Comparison of ENCODE assay signal across 19 cellular contexts in genomic region chr7:76371396-76371795, GRCh38. TPM values are rescaled to one million over a fixed set of nuclear protein-coding genes. Genes with fewer than 3 reads are reported as not detected.
DNase-seq lines count a peak whose midpoint lies in the region; ATAC-seq and TF ChIP-seq lines count a peak whose summit lies in the region.
"Had no signal": no experiment of that assay in that cellular context is flagged by ENCODE, and none has a peak within 500 bp of the region (broad histone marks: within the 10 kb centered on the region; RNA-seq: fewer than 3 reads in every experiment).

No MANE protein-coding gene starts in this region.

- ATAC-seq in left ventricle myocardium superior (no peak), Right ventricle myocardium inferior (no peak), esophagus mucosa (no peak)
- ATAC-seq: GM23338, HCT116 had no signal

- H4K8ac ChIP-seq in mesenchymal stem cell (ENCODE audit: low read length) = no peak overlapping the region

- H3K23ac ChIP-seq in mesenchymal stem cell (ENCODE audit: low read length in 2 of 2) = no peak overlapping the region

- H2BK15ac ChIP-seq in mesenchymal stem cell (ENCODE audit: low read depth, poor library complexity, severe bottlenecking) = no peak overlapping the region

- peak overlapping the region; percentile 27 for H2AK5ac ChIP-seq in mesenchymal stem cell (ENCODE audit: low read length, severe bottlenecking)

- no peak overlapping the region for H3K4me2 ChIP-seq in mesenchymal stem cell (ENCODE audit: low read length, poor library complexity, severe bottlenecking)
- H3K4me2 ChIP-seq: GM23338 had no signal

- H3K9me3 ChIP-seq in mesenchymal stem cell (ENCODE audit: control insufficient read depth, low read length) (no peaks in the 10 kb centered on the region), spleen (no peaks in the 10 kb centered on the region)
- H3K9me3 ChIP-seq: BE2C, Caco-2 had no signal

- H3K27me3 ChIP-seq in mesenchymal stem cell (ENCODE audit: control insufficient read depth in 1 of 2, insufficient read depth in 1 of 2, low read length in 2 of 2) (peaks cover 0 to 4% of the 10 kb centered on the region in 2 experiments), spleen (replicated peaks in 1 of 7) (no peaks in the 10 kb centered on the region)
- H3K27me3 ChIP-seq: BE2C had no signal

- intact Hi-C loops in left ventricle myocardium superior (cut with micrococcal nuclease) = no loop called here
- intact Hi-C loops in Right ventricle myocardium inferior (cut with DNase I) = no loop called here
- intact Hi-C loops in spleen (cut with DNase I; ENCODE audit: low total_unique reads) = no loop called here

- H2AFZ ChIP-seq in mesenchymal stem cell (ENCODE audit: low read depth, low read length) = no peak overlapping the region
- H2AFZ ChIP-seq: GM23338 had no signal

- H3K4me3 ChIP-seq in mesenchymal stem cell (ENCODE audit: insufficient read depth in 1 of 2, low read depth in 1 of 2, low read length in 2 of 2) (no peak overlapping the region), spleen (no peak overlapping the region)
- H3K4me3 ChIP-seq: GM23338 had no signal

- no peak overlapping the region for H2BK5ac ChIP-seq in mesenchymal stem cell (ENCODE audit: low read depth, low read length, poor library complexity, severe bottlenecking)

- DNase-seq in left ventricle myocardium superior (peak; percentile 4), Right ventricle myocardium inferior (ENCODE audit: missing footprints) (no peak), RWPE1 (ENCODE audit: low spot score) (no peak), mesenchymal stem cell (no peak), spleen (peak; percentile 58), epidermal melanocyte (ENCODE audit: insufficient read length, low spot score) (no peak)
- DNase-seq: ACHN; BE2C; C1 segment of cervical spinal cord; Caco-2; CD4-positive, alpha-beta T cell; H7; HFFc6; IMR-90; KBM-7 had no signal

- no peak overlapping the region for H3K14ac ChIP-seq in mesenchymal stem cell (ENCODE audit: low read length in 2 of 2)

- TF ChIP-seq CTCF in RWPE1 (conservative IDR thresholded peaks at IDR 0.05; ENCODE audit: low read depth) = no peak
- no peak for TF ChIP-seq CTCF in spleen (IDR thresholded peaks at IDR 0.05 in 8 of 11, conservative IDR thresholded peaks at IDR 0.05 in 3 of 11)

- H3K36me3 ChIP-seq in mesenchymal stem cell (ENCODE audit: control insufficient read depth in 1 of 2, insufficient read depth in 2 of 2, low read depth in 1 of 2, low read length in 2 of 2) = no peaks in the 10 kb centered on the region
- no peaks in the 10 kb centered on the region for H3K36me3 ChIP-seq in spleen
- H3K36me3 ChIP-seq: BE2C had no signal

- 97% methylated on average over 3 of the region's 3 CpGs for WGBS in mesenchymal stem cell
- WGBS in spleen, 5 donors = 89 to 100% (median 93%) methylated on average over 3 of the region's 3 CpGs

- H3K4ac ChIP-seq in mesenchymal stem cell (ENCODE audit: low read depth in 1 of 2, low read length in 2 of 2) = no peak overlapping the region

- H3K18ac ChIP-seq in mesenchymal stem cell (ENCODE audit: low read depth in 1 of 2, low read length in 2 of 2) = no peak overlapping the region

- no peak overlapping the region for H2BK120ac ChIP-seq in mesenchymal stem cell (ENCODE audit: low read depth, low read length)

- H3K79me1 ChIP-seq in mesenchymal stem cell (replicated peaks; ENCODE audit: low read length, poor library complexity, severe bottlenecking) = no peaks in the 10 kb centered on the region

- TF ChIP-seq POLR2A in spleen (IDR thresholded peaks at IDR 0.05) = no peak

- no peak overlapping the region for H3K9ac ChIP-seq in mesenchymal stem cell (ENCODE audit: low read length)

- H3K4me1 ChIP-seq in mesenchymal stem cell (ENCODE audit: control insufficient read depth, insufficient read depth, low read depth, low read length) = peaks cover 11% of the 10 kb centered on the region
- H3K4me1 ChIP-seq in spleen = peaks cover 0 to 8% (median under 1%) of the 10 kb centered on the region in 6 donors
- H3K4me1 ChIP-seq: BE2C had no signal

- POLR2A ChIA-PET in RWPE1 (lab: Yijun Ruan, JAX; ENCODE audit: low non-redundant PET) = no interaction called here

- H4K91ac ChIP-seq in mesenchymal stem cell (ENCODE audit: low read length) = no peak overlapping the region

- H2BK12ac ChIP-seq in mesenchymal stem cell (ENCODE audit: low read length in 2 of 2) = no peak overlapping the region

- CTCF ChIA-PET in RWPE1 (lab: Yijun Ruan, JAX) = interaction anchor here (0.6 kb wide), 1 partner anchor 14 kb away, joined by 4 read pairs; no protein-coding TSS in a partner anchor

- H3K27ac ChIP-seq in RWPE1 = peak overlapping the region; percentile 2; the same call in 1 of the 2 replicates
- H3K27ac ChIP-seq in mesenchymal stem cell (ENCODE audit: low read length, poor library complexity, severe bottlenecking) = no peak overlapping the region
- no peak overlapping the region for H3K27ac ChIP-seq in spleen
- H3K27ac ChIP-seq: HL-60 had no signal

RNA-seq across cellular contexts. Expression of gene YWHAG, which starts 12.6 kb away (rescaled TPM):
- total RNA-seq in left ventricle myocardium superior = 238 TPM
- total RNA-seq in Right ventricle myocardium inferior = 243 TPM
- 106 TPM for polyA plus RNA-seq in mesenchymal stem cell (2013, experiment 1 of 2)
- 107 TPM for polyA plus RNA-seq in mesenchymal stem cell (2013, experiment 2 of 2)
- 100 to 1,000 TPM in 1 of 7 donors, 10 to 100 TPM in 6; 60.6 to 108 (median 80.5) TPM for total RNA-seq in spleen
- 10 to 100 TPM; 19.7 to 35.6 (median 26.2) TPM for polyA plus RNA-seq in spleen
- 86.9 TPM for total RNA-seq in esophagus mucosa

RNA-seq across cellular contexts. Expression of gene SSC4D, which starts 38.1 kb away (rescaled TPM):
- total RNA-seq in left ventricle myocardium superior = 0.55 TPM
- 1.3 TPM for total RNA-seq in Right ventricle myocardium inferior
- 0.46 TPM for polyA plus RNA-seq in mesenchymal stem cell (2013, experiment 1 of 2)
- 0.49 TPM for polyA plus RNA-seq in mesenchymal stem cell (2013, experiment 2 of 2)
- 1 to 10 TPM in 2 of 7 donors, under 1 TPM in 5; 0.11 to 1.5 (median 0.43) TPM for total RNA-seq in spleen
- 1 to 10 TPM in 2 of 3 donors, under 1 TPM in 1; 0.68 to 1.2 (median 1.1) TPM for polyA plus RNA-seq in spleen
- total RNA-seq in esophagus mucosa = 0.92 TPM
- total RNA-seq: CD4-positive, alpha-beta T cell had no signal

RNA-seq across cellular contexts. Expression of gene ZP3, which starts 53.4 kb away (rescaled TPM):
- total RNA-seq in left ventricle myocardium superior (not detected), Right ventricle myocardium inferior (0.46 TPM), spleen (1 to 10 TPM; 1.3 to 7.5 (median 2.5) TPM), esophagus mucosa (19.8 TPM)
- 1.9 TPM for polyA plus RNA-seq in mesenchymal stem cell (2013, experiment 1 of 2)
- 4.6 TPM for polyA plus RNA-seq in mesenchymal stem cell (2013, experiment 2 of 2)
- polyA plus RNA-seq in spleen = 1 to 10 TPM; 3.3 to 5.0 (median 4.3) TPM

Comparison
In these comparisons a context has a peak if more than half of its experiments do, and no peak if none do; other contexts are left out.
1. DNase-seq: peak in left ventricle myocardium superior (single experiment) and spleen (single experiment); none in Right ventricle myocardium inferior (single experiment), RWPE1 (single experiment), mesenchymal stem cell (single experiment) and epidermal melanocyte (single experiment).